10 cellular contexts compared by ENCODE assay signal in genomic region chr1:38763106-38763505, GRCh38.
"Had no signal": no experiment of that assay in that cellular context is flagged by ENCODE, and none has a peak within 500 bp of the region (broad histone marks: within the 10 kb centered on the region; RNA-seq: fewer than 3 reads in every experiment).

No MANE protein-coding gene starts in this region.

- H3K4me3 ChIP-seq: GM23248, HAP-1, K562 had no signal

- H3K9me3 ChIP-seq: HAP-1 had no signal

- FAIRE-seq: HTR-8/SVneo, K562 had no signal

- H3K4me1 ChIP-seq: HAP-1 had no signal

- H2AFZ ChIP-seq: GM23248 had no signal

- H3K9ac ChIP-seq: GM23248 had no signal

- DNase-seq: GM23248, GOT3, H7, HFFc6, IMR-90, KG1 had no signal

- ATAC-seq: HCT116, K562 had no signal

- H3K36me3 ChIP-seq: HAP-1 had no signal

- H3K27ac ChIP-seq: GM23248 had no signal
